In genomic region chr4:2501034-2501594, GRCh38 we compare ENCODE assay signal across 27 cellular contexts. TPM values are rescaled to one million over a fixed set of nuclear protein-coding genes. Genes with fewer than 3 reads are reported as not detected.
A peak's percentile ranks its signal among the peaks of the same experiment; 100 is the strongest.
DNase-seq lines count a peak whose midpoint lies in the region; ATAC-seq, FAIRE-seq and TF ChIP-seq lines count a peak whose summit lies in the region.
"Had no signal": no experiment of that assay in that cellular context is flagged by ENCODE, and none has a peak within 500 bp of the region (broad histone marks: within the 10 kb centered on the region; RNA-seq: fewer than 3 reads in every experiment).

No MANE protein-coding gene starts in this region.

- no peaks in the 10 kb centered on the region for H3K9me3 Mint-ChIP-seq in activated naive CD4-positive, alpha-beta T cell treated with anti-CD3 and anti-CD28 coated beads for 36 hours
- no peaks in the 10 kb centered on the region for H3K9me3 Mint-ChIP-seq in effector memory CD8-positive, alpha-beta T cell
- H3K9me3 Mint-ChIP-seq: activated CD4-positive, alpha-beta T cell treated with anti-CD3 and anti-CD28 coated beads, Interleukin-2, amount 10 ng/mL, durations not matched to agents 24 days and 14 days; IgD-negative memory B cell had no signal

- CTCF ChIA-PET in activated naive CD4-positive, alpha-beta T cell treated with anti-CD3 and anti-CD28 coated beads for 36 hours (lab: Charles Lee) = no interaction called here
- CTCF ChIA-PET in GM10248 (lab: Yijun Ruan, JAX) = interaction anchor here (1.3 kb wide), 1 partner anchor 16 kb away, joined by 3 read pairs; no protein-coding TSS in a partner anchor

- no peak overlapping the region for H3K4me3 ChIP-seq in gastrocnemius medialis
- H3K4me3 ChIP-seq: cardiac muscle cell, lung, SK-N-MC, suprapubic skin, uterus had no signal

- in situ Hi-C loops in gastrocnemius medialis (cut with MboI; ENCODE audit: low sequenced_read_pairs in 4 of 4) = no loop called here

- H3K36me3 ChIP-seq in gastrocnemius medialis = peaks cover 0 to 58% of the 10 kb centered on the region in 2 donors
- H3K36me3 ChIP-seq: uterus had no signal

- peaks cover 6 to 7% of the 10 kb centered on the region in 2 donors for H3K4me1 ChIP-seq in gastrocnemius medialis
- H3K4me1 ChIP-seq: suprapubic skin, uterus had no signal

- no peaks in the 10 kb centered on the region for H3K27me3 ChIP-seq in gastrocnemius medialis
- H3K27me3 ChIP-seq: cardiac muscle cell, suprapubic skin, uterus had no signal

- no peak for ATAC-seq in effector memory CD8-positive, alpha-beta T cell (replicated peaks)
- ATAC-seq in gastrocnemius medialis (peak; percentile 68 to 88), HG02981 (IDR thresholded peaks at IDR 0.05; ENCODE audit: unreplicated experiment) (no peak)

- peak overlapping the region; percentile 55 for H3K27ac Mint-ChIP-seq in activated naive CD4-positive, alpha-beta T cell treated with anti-CD3 and anti-CD28 coated beads for 36 hours
- H3K27ac Mint-ChIP-seq in effector memory CD8-positive, alpha-beta T cell = peak overlapping the region; percentile 52 to 53
- H3K27ac Mint-ChIP-seq: progenitor cell of endocrine pancreas had no signal

- no peak for TF ChIP-seq CTCF in GM10248 (IDR thresholded peaks at IDR 0.05; ENCODE audit: control extremely low read depth, extremely low read depth, low read depth, missing control alignments)
- no peak for TF ChIP-seq CTCF in gastrocnemius medialis (IDR thresholded peaks at IDR 0.05 in 4 of 5, conservative IDR thresholded peaks at IDR 0.05 in 1 of 5)

- H3K4me1 Mint-ChIP-seq in activated naive CD4-positive, alpha-beta T cell treated with anti-CD3 and anti-CD28 coated beads for 36 hours (ENCODE audit: low read depth) = peaks cover 7% of the 10 kb centered on the region
- peaks cover 14 to 25% of the 10 kb centered on the region in 2 donors for H3K4me1 Mint-ChIP-seq in effector memory CD8-positive, alpha-beta T cell (ENCODE audit: low read depth in 2 of 2)

- H3K4me3 Mint-ChIP-seq in activated naive CD4-positive, alpha-beta T cell treated with anti-CD3 and anti-CD28 coated beads for 36 hours = no peak overlapping the region
- no peak overlapping the region for H3K4me3 Mint-ChIP-seq in effector memory CD8-positive, alpha-beta T cell
- H3K4me3 Mint-ChIP-seq: activated CD4-positive, alpha-beta T cell treated with anti-CD3 and anti-CD28 coated beads, Interleukin-2, amount 10 ng/mL, durations not matched to agents 24 days and 14 days; IgD-negative memory B cell had no signal

- POLR2A ChIA-PET in GM10248 (lab: Yijun Ruan, JAX) = no interaction called here

- H3K9me3 ChIP-seq in gastrocnemius medialis = no peaks in the 10 kb centered on the region
- H3K9me3 ChIP-seq: suprapubic skin, uterus had no signal

- no peak for DNase-seq in activated naive CD4-positive, alpha-beta T cell treated with anti-CD3 and anti-CD28 coated beads for 36 hours
- no peak for DNase-seq in activated naive CD4-positive, alpha-beta T cell treated with anti-CD3 and anti-CD28 coated beads, Interleukin-2, amount 50 U/mL, for 16 hours
- peak; percentile 8 for DNase-seq in GM10248 (ENCODE audit: extremely low spot score)
- no peak for DNase-seq in effector memory CD8-positive, alpha-beta T cell
- peak in 1 of 2 donors; percentile 74 for DNase-seq in gastrocnemius medialis
- DNase-seq in COLO668 (lab: John Stamatoyannopoulos, UW; ENCODE audit: unreplicated experiment) = no peak
- DNase-seq in GM19239 (ENCODE audit: insufficient read length, low spot score) = no peak
- DNase-seq: activated CD4-positive, alpha-beta T cell treated with anti-CD3 and anti-CD28 coated beads, Interleukin-2, amount 10 ng/mL, durations not matched to agents 24 days and 14 days; activated CD8-positive, alpha-beta memory T cell treated with anti-CD3 and anti-CD28 coated beads, Interleukin-2, amount 50 U/mL, for 4 hours; activated gamma-delta T cell treated with Interleukin-2 at 50 U/mL for 16 hours; anterior cingulate cortex; dermis blood vessel endothelial cell; EL; NCI-H1105 treated with DMSO at 0.1 percent for 48 hours; NCI-H2029; NCI-H748 treated with DMSO at 0.1 percent for 48 hours; RPMI8226; uterus had no signal

- no peak for TF ChIP-seq POLR2A in gastrocnemius medialis (IDR thresholded peaks at IDR 0.05)

- no peak for FAIRE-seq in GM19239 (lab: Jason Lieb, UNC)
- FAIRE-seq: D721Med, endothelial cell of umbilical vein had no signal

- intact Hi-C loops in activated naive CD4-positive, alpha-beta T cell treated with anti-CD3 and anti-CD28 coated beads for 36 hours (cut with micrococcal nuclease) = no loop called here
- intact Hi-C loops in gastrocnemius medialis (cut with DNase I; ENCODE audit: low total_unique reads) = no loop called here

- H3K27me3 Mint-ChIP-seq in activated naive CD4-positive, alpha-beta T cell treated with anti-CD3 and anti-CD28 coated beads for 36 hours (ENCODE audit: low read depth) = no peaks in the 10 kb centered on the region
- H3K27me3 Mint-ChIP-seq in effector memory CD8-positive, alpha-beta T cell = no peaks in the 10 kb centered on the region
- H3K27me3 Mint-ChIP-seq: activated CD4-positive, alpha-beta T cell treated with anti-CD3 and anti-CD28 coated beads, Interleukin-2, amount 10 ng/mL, durations not matched to agents 24 days and 14 days; IgD-negative memory B cell; progenitor cell of endocrine pancreas had no signal

- peak overlapping the region in 3 of 4 donors; percentile 22 to 69 (median 40) for H3K27ac ChIP-seq in gastrocnemius medialis
- H3K27ac ChIP-seq: cardiac muscle cell, SK-N-MC, suprapubic skin, uterus had no signal

- peaks cover 43% of the 10 kb centered on the region for H3K36me3 Mint-ChIP-seq in activated naive CD4-positive, alpha-beta T cell treated with anti-CD3 and anti-CD28 coated beads for 36 hours (ENCODE audit: low read depth)
- H3K36me3 Mint-ChIP-seq in effector memory CD8-positive, alpha-beta T cell (ENCODE audit: insufficient read depth) = peaks cover 96% of the 10 kb centered on the region

RNA-seq across cellular contexts. Expression of gene RNF4, which starts 32.2 kb away (rescaled TPM):
- 10 to 100 TPM; 69.2 to 73.1 TPM for total RNA-seq in activated naive CD4-positive, alpha-beta T cell treated with anti-CD3 and anti-CD28 coated beads for 36 hours
- total RNA-seq in gastrocnemius medialis = 10 to 100 TPM; 21.7 to 48.7 (median 34.7) TPM

RNA-seq across cellular contexts. Expression of gene FAM193A, which starts 35.3 kb away (rescaled TPM):
- 10 to 100 TPM; 20.1 to 20.4 TPM for total RNA-seq in activated naive CD4-positive, alpha-beta T cell treated with anti-CD3 and anti-CD28 coated beads for 36 hours
- total RNA-seq in gastrocnemius medialis = 10 to 100 TPM; 16.7 to 18.9 (median 18.0) TPM

Comparison
In these comparisons a context has a peak if more than half of its experiments do, and no peak if none do; other contexts are left out.
1. ATAC-seq: peak in gastrocnemius medialis (2 of 2); none in effector memory CD8-positive, alpha-beta T cell (single experiment) and HG02981 (single experiment).